In genomic region chr12:26564391-26564790, GRCh38 we compare ENCODE assay signal across 20 cellular contexts.
"Had no signal": no experiment of that assay in that cellular context is flagged by ENCODE, and none has a peak within 500 bp of the region (broad histone marks: within the 10 kb centered on the region; RNA-seq: fewer than 3 reads in every experiment).

No MANE protein-coding gene starts in this region.

- H3K4me1 ChIP-seq: colonic mucosa, left lung had no signal

- H3K4me3 ChIP-seq: adrenal gland, colonic mucosa, gastroesophageal sphincter, heart left ventricle, left lung, tibial artery had no signal

- ATAC-seq: activated CD4-positive, alpha-beta T cell treated with anti-CD3 and anti-CD28 coated beads for 36 hours; activated naive CD4-positive, alpha-beta T cell treated with anti-CD3 and anti-CD28 coated beads, Interleukin-2, amount 50 U/mL, for 72 hours; gastroesophageal sphincter; heart left ventricle; left lung; stimulated activated naive CD8-positive, alpha-beta T cell treated with anti-CD3 and anti-CD28 coated beads, Interleukin-15, Interleukin-2, amounts not matched to agents 100 U/mL and 50 U/mL, for 24 hours had no signal

- H3K27ac ChIP-seq: adrenal gland, colonic mucosa, gastroesophageal sphincter, heart left ventricle, left lung, tibial artery had no signal

- H3K4me1 Mint-ChIP-seq: activated CD4-positive, alpha-beta T cell treated with anti-CD3 and anti-CD28 coated beads for 36 hours had no signal

- H3K9me3 ChIP-seq: adrenal gland, colonic mucosa, gastroesophageal sphincter, heart left ventricle, left lung, tibial artery had no signal

- H3K27me3 Mint-ChIP-seq: activated CD4-positive, alpha-beta T cell treated with anti-CD3 and anti-CD28 coated beads for 36 hours had no signal

- H3K36me3 ChIP-seq: colonic mucosa had no signal

- DNase-seq: activated CD4-positive, alpha-beta T cell treated with anti-CD3 and anti-CD28 coated beads for 36 hours; activated CD4-positive, alpha-beta T cell treated with anti-CD3 and anti-CD28 coated beads, Interleukin-2, amount 50 U/mL, for 48 hours; activated gamma-delta T cell; adrenal gland; caudate nucleus; colonic mucosa; erythroblast; heart left ventricle; left lung; midbrain; nephron progenitor cell; retina; stimulated activated CD4-positive, alpha-beta T cell treated with anti-CD3 and anti-CD28 coated beads, Interleukin-2, amount 100 ng/mL, for 24 hours; stimulated activated naive CD8-positive, alpha-beta T cell treated with anti-CD3 and anti-CD28 coated beads, Interleukin-15, Interleukin-2, amounts not matched to agents 100 U/mL and 50 U/mL, for 24 hours; substantia nigra; T-helper 2 cell; tibial artery had no signal

- FAIRE-seq: urothelium cell line had no signal

- H3K27ac Mint-ChIP-seq: activated CD4-positive, alpha-beta T cell treated with anti-CD3 and anti-CD28 coated beads for 36 hours; activated naive CD4-positive, alpha-beta T cell treated with anti-CD3 and anti-CD28 coated beads, Interleukin-2, amount 50 U/mL, for 72 hours; nephron progenitor cell had no signal

- H3K9me3 Mint-ChIP-seq: activated naive CD4-positive, alpha-beta T cell treated with anti-CD3 and anti-CD28 coated beads, Interleukin-2, amount 50 U/mL, for 72 hours; nephron progenitor cell had no signal

- H3K27me3 ChIP-seq: adrenal gland, colonic mucosa, gastroesophageal sphincter, heart left ventricle, left lung, tibial artery had no signal

- H3K4me3 Mint-ChIP-seq: activated CD4-positive, alpha-beta T cell treated with anti-CD3 and anti-CD28 coated beads for 36 hours; nephron progenitor cell had no signal
